ENCODE assay signal across 1 cellular context in the genomic region with DNA sequence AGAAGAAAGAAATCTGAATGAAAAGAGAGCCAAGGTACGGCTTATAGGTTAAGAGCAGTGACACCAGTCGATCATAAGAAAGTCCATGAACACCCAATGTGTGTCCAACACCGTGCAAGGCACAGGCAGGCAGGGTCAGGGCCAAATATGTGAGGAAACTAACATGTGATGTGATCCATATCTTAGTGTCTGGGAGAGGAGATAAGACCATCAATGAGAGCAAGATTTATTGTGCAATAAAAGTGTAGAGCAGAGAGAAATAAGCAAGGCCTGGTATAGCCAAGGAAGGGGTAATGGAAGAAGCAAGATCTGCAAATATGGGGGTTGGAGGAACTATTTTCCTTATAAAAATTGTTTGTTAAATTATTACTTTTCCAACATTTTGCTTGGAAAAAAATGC.
TF ChIP-seq lines count a peak whose summit lies in the region.

No MANE protein-coding gene starts in this region.

TF ChIP-seq in HEK293, 187 proteins besides CTCF, POLR2A, EP300 and RAD21 (continued from another document):
- TF ChIP-seq, protein P1, sequence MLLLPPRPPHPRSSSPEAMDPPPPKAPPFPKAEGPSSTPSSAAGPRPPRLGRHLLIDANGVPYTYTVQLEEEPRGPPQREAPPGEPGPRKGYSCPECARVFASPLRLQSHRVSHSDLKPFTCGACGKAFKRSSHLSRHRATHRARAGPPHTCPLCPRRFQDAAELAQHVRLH (tag by site-specific recombination; IDR thresholded peaks at IDR 0.05), result peak; percentile 72
